Comparison of ENCODE assay signal across 11 cellular contexts in genomic region chr19:42850981-42851717, GRCh38. TPM values are rescaled to one million over a fixed set of nuclear protein-coding genes. Genes with fewer than 3 reads are reported as not detected.
DNase-seq lines count a peak whose midpoint lies in the region; ATAC-seq and TF ChIP-seq lines count a peak whose summit lies in the region.
"Had no signal": no experiment of that assay in that cellular context is flagged by ENCODE, and none has a peak within 500 bp of the region (broad histone marks: within the 10 kb centered on the region; RNA-seq: fewer than 3 reads in every experiment).

No MANE protein-coding gene starts in this region.

- H3K27ac ChIP-seq in heart left ventricle: peak overlapping the region in 1 of 12 donors; percentile 62
- H3K27ac ChIP-seq in tibial artery: peak overlapping the region; percentile 41 to 74
- H3K27ac ChIP-seq in mesendoderm (ENCODE audit: low read depth, low read length): no peak overlapping the region

- in situ Hi-C loops in astrocyte of the spinal cord (cut with HindIII; ENCODE audit: low sequenced_read_pairs): no loop called here

- DNase-seq in HK-2 (ENCODE audit: unreplicated experiment): peak; percentile 84
- DNase-seq in astrocyte of the spinal cord (ENCODE audit: low read depth, low spot score): peak; percentile 87
- DNase-seq in heart left ventricle: peak in 3 of 5 donors; percentile 11 to 59 (median 59)
- DNase-seq in tibial artery: peak; percentile 84 to 89
- DNase-seq in activated gamma-delta T cell (lab: John Stamatoyannopoulos, UW): no peak
- DNase-seq in mesendoderm: no peak
- DNase-seq in activated gamma-delta T cell treated with Interleukin-2 at 50 U/mL for 16 hours: no peak
- DNase-seq: Kasumi-1, small intestine had no signal

- intact Hi-C loops in heart left ventricle (cut with DNase I): no loop called here
- intact Hi-C loops in tibial artery (cut with DNase I; ENCODE audit: low total_unique reads): no loop called here

- H2BK5ac ChIP-seq in mesendoderm (ENCODE audit: low read length): no peak overlapping the region

- no peak overlapping the region for H3K56ac ChIP-seq in mesendoderm (ENCODE audit: low read length)

- H3K79me2 ChIP-seq in mesendoderm (ENCODE audit: control insufficient read depth, insufficient read depth, low read length): no peaks in the 10 kb centered on the region

- H3K4me1 ChIP-seq in heart left ventricle (peaks cover 0 to 6% (median 0%) of the 10 kb centered on the region in 12 donors), tibial artery (peaks cover 0 to 22% (median 0%) of the 10 kb centered on the region in 4 donors), mesendoderm (ENCODE audit: control insufficient read depth, low read depth, low read length) (no peaks in the 10 kb centered on the region)

- no peak overlapping the region for H2BK120ac ChIP-seq in mesendoderm (ENCODE audit: low read depth, low read length)

- H3K9ac ChIP-seq in mesendoderm (ENCODE audit: low read length): no peak overlapping the region

- no peak overlapping the region for H3K4ac ChIP-seq in mesendoderm (ENCODE audit: low read depth, low read length)

- ATAC-seq in heart left ventricle (peak in 2 of 4 donors; percentile 69 to 72), GM18498 (IDR thresholded peaks at IDR 0.05; ENCODE audit: unreplicated experiment) (no peak)

- H3K36me3 ChIP-seq in heart left ventricle (no peaks in the 10 kb centered on the region), tibial artery (no peaks in the 10 kb centered on the region), mesendoderm (ENCODE audit: control insufficient read depth, insufficient read depth, low read length) (no peaks in the 10 kb centered on the region)

- TF ChIP-seq CTCF in astrocyte of the spinal cord (IDR thresholded peaks at IDR 0.05; ENCODE audit: low read depth, low read length) (no peak), heart left ventricle (IDR thresholded peaks at IDR 0.05) (no peak), tibial artery (IDR thresholded peaks at IDR 0.05) (no peak)

- no peaks in the 10 kb centered on the region for H3K27me3 ChIP-seq in heart left ventricle
- H3K27me3 ChIP-seq in tibial artery: no peaks in the 10 kb centered on the region
- no peaks in the 10 kb centered on the region for H3K27me3 ChIP-seq in mesendoderm (ENCODE audit: insufficient read depth, low read length, poor library complexity)

- no peaks in the 10 kb centered on the region for H3K9me3 ChIP-seq in heart left ventricle
- H3K9me3 ChIP-seq in tibial artery: no peaks in the 10 kb centered on the region

- no peaks in the 10 kb centered on the region for H3K79me1 ChIP-seq in mesendoderm (ENCODE audit: low read length)

- H2AK5ac ChIP-seq in mesendoderm (ENCODE audit: low read length): no peak overlapping the region

- 43 to 50% (median 46%) methylated on average over 6 of the region's 6 CpGs for WGBS in heart left ventricle, 4 donors
- WGBS in mesendoderm (ENCODE audit: extremely low coverage, insufficient coverage, low lambda C conversion rate): no CpG with 5 or more reads among the region's 6 CpGs

- no peak overlapping the region for H3K23ac ChIP-seq in mesendoderm (ENCODE audit: low read length)

- H3K4me3 ChIP-seq in astrocyte of the spinal cord (ENCODE audit: low read depth, low read length): no peak overlapping the region
- H3K4me3 ChIP-seq in heart left ventricle: no peak overlapping the region
- no peak overlapping the region for H3K4me3 ChIP-seq in tibial artery
- no peak overlapping the region for H3K4me3 ChIP-seq in mesendoderm (ENCODE audit: low read length)

- no peak overlapping the region for H4K5ac ChIP-seq in mesendoderm (ENCODE audit: low read length)

- no peak overlapping the region for H4K8ac ChIP-seq in mesendoderm (ENCODE audit: low read depth, low read length)

- H3K4me2 ChIP-seq in mesendoderm (ENCODE audit: low read length): no peak overlapping the region

- H3K18ac ChIP-seq in mesendoderm (ENCODE audit: low read length): no peak overlapping the region

- no peak for TF ChIP-seq POLR2A in heart left ventricle (IDR thresholded peaks at IDR 0.05)

- H2BK15ac ChIP-seq in mesendoderm (replicated peaks; ENCODE audit: low read depth): no peak overlapping the region

RNA-seq across cellular contexts. Expression of gene PSG1, which starts 28.4 kb away (rescaled TPM):
- not detected for total RNA-seq in heart left ventricle
- polyA plus RNA-seq in heart left ventricle: not detected
- polyA plus RNA-seq in mesendoderm (2013, experiment 1 of 2): not detected
- polyA plus RNA-seq in mesendoderm (2013, experiment 2 of 2): not detected
- total RNA-seq: activated T-helper 1 cell treated with anti-CD3 and anti-CD28 coated beads, Interleukin-12 subunit alpha, Interleukin-12 subunit beta, Interleukin-2, Interleukin-4 antibody, amounts not matched to agents 30 ng/mL and 10 ng/mL and 1 ng/mL, durations not matched to agents 14 hours and 24 hours and 36 hours had no signal
- polyA plus RNA-seq: small intestine had no signal

Comparison
In these comparisons a context has a peak if more than half of its experiments do, and no peak if none do; other contexts are left out.
1. DNase-seq: peak in HK-2 (single experiment), astrocyte of the spinal cord (single experiment), heart left ventricle (3 of 5) and tibial artery (2 of 2); none in activated gamma-delta T cell (single experiment), mesendoderm (single experiment) and activated gamma-delta T cell treated with Interleukin-2 at 50 U/mL for 16 hours (single experiment).